ENCODE assay signal across 8 cellular contexts in genomic region chr7:74365320-74366022, GRCh38.
DNase-seq lines count a peak whose midpoint lies in the region; ATAC-seq, FAIRE-seq and TF ChIP-seq lines count a peak whose summit lies in the region.

No MANE protein-coding gene starts in this region.

- H3K36me3 Mint-ChIP-seq in astrocyte (ENCODE audit: low read depth, unreplicated experiment), result peaks cover 14% of the 10 kb centered on the region

- H3K27ac Mint-ChIP-seq in astrocyte (ENCODE audit: unreplicated experiment), result no peak overlapping the region

- peak; percentile 70 for ATAC-seq in aorta (ENCODE audit: low FRiP score)

- FAIRE-seq in astrocyte (lab: Jason Lieb, UNC), result no peak
- no peak for FAIRE-seq in GM12892 (lab: Jason Lieb, UNC)

- intact Hi-C loops in aorta (cut with DNase I), result no loop called here
- intact Hi-C loops in vagina (cut with DNase I), result no loop called here

- no peak overlapping the region for H3K9ac ChIP-seq in BLaER1
- H3K9ac ChIP-seq in astrocyte (ENCODE audit: low read length), result no peak overlapping the region

- H4K20me1 ChIP-seq in BLaER1 (no peaks in the 10 kb centered on the region; the same call in 1 of the 2 replicates), astrocyte (ENCODE audit: insufficient read depth, low read length) (no peaks in the 10 kb centered on the region)

- no peaks in the 10 kb centered on the region for H3K79me2 ChIP-seq in astrocyte (ENCODE audit: insufficient read depth, low read length)

- TF ChIP-seq POLR2A in GM12892 (IDR thresholded peaks at IDR 0.05; ENCODE audit: low read depth, low read length), result no peak
- TF ChIP-seq POLR2A in vagina (IDR thresholded peaks at IDR 0.05), result no peak

- H2AFZ ChIP-seq in astrocyte (ENCODE audit: low read depth, low read length), result no peak overlapping the region

- H3K27me3 Mint-ChIP-seq in astrocyte (ENCODE audit: low read depth, unreplicated experiment), result no peaks in the 10 kb centered on the region

- H3K9me3 ChIP-seq in BLaER1 (no peaks in the 10 kb centered on the region), astrocyte (ENCODE audit: insufficient read depth, low read depth, low read length) (no peaks in the 10 kb centered on the region), aorta (ENCODE audit: control insufficient read depth, low read length) (no peaks in the 10 kb centered on the region), vagina (no peaks in the 10 kb centered on the region)

- H3K4me1 Mint-ChIP-seq in astrocyte (ENCODE audit: low read depth, unreplicated experiment), result no peaks in the 10 kb centered on the region

- no peak for TF ChIP-seq CTCF in astrocyte (IDR thresholded peaks at IDR 0.05; ENCODE audit: insufficient read depth, low read depth, low read length)
- no peak for TF ChIP-seq CTCF in vagina (IDR thresholded peaks at IDR 0.05)

- H3K27ac ChIP-seq in BLaER1 (no peak overlapping the region), astrocyte (ENCODE audit: low read depth, low read length) (no peak overlapping the region), aorta (ENCODE audit: low read depth in 1 of 2, low read length in 2 of 2) (no peak overlapping the region), vagina (no peak overlapping the region)

- H3K4me3 ChIP-seq in BLaER1 (no peak overlapping the region), astrocyte (ENCODE audit: insufficient read depth, low read depth, low read length) (no peak overlapping the region), aorta (ENCODE audit: low read length in 2 of 2) (no peak overlapping the region), vagina (no peak overlapping the region)

- WGBS in aorta, 2 donors, result 47 to 57% methylated on average over 10 of the region's 10 CpGs

- H3K4me1 ChIP-seq in BLaER1, result peaks cover 38% of the 10 kb centered on the region
- H3K4me1 ChIP-seq in astrocyte (ENCODE audit: insufficient read depth, low read length), result no peaks in the 10 kb centered on the region
- no peaks in the 10 kb centered on the region for H3K4me1 ChIP-seq in aorta (ENCODE audit: control insufficient read depth in 1 of 2, insufficient read depth in 2 of 2, low read length in 2 of 2)
- H3K4me1 ChIP-seq in vagina, result peaks cover 6% of the 10 kb centered on the region

- H3K27me3 ChIP-seq in BLaER1, result no peaks in the 10 kb centered on the region
- H3K27me3 ChIP-seq in astrocyte (ENCODE audit: insufficient read depth, low read length), result no peaks in the 10 kb centered on the region
- H3K27me3 ChIP-seq in aorta (ENCODE audit: control insufficient read depth in 1 of 2, insufficient read depth in 2 of 2, low read length in 1 of 2), result no peaks in the 10 kb centered on the region
- no peaks in the 10 kb centered on the region for H3K27me3 ChIP-seq in vagina

- peaks cover 87% of the 10 kb centered on the region for H3K36me3 ChIP-seq in BLaER1
- no peaks in the 10 kb centered on the region for H3K36me3 ChIP-seq in astrocyte (ENCODE audit: insufficient read depth, low read length)
- peaks cover 0 to 1% of the 10 kb centered on the region in 2 donors for H3K36me3 ChIP-seq in aorta (ENCODE audit: control insufficient read depth in 1 of 2, insufficient read depth in 2 of 2, low read length in 1 of 2)
- peaks cover 0 to 4% of the 10 kb centered on the region in 2 donors for H3K36me3 ChIP-seq in vagina

- no peak overlapping the region for H3K4me3 Mint-ChIP-seq in astrocyte (ENCODE audit: unreplicated experiment)

- H3K9me3 Mint-ChIP-seq in astrocyte (ENCODE audit: unreplicated experiment), result no peaks in the 10 kb centered on the region

- H3K4me2 ChIP-seq in BLaER1, result 0 out of 2 replicates have a peak overlapping the region, but pooled peaks have one; percentile 9
- no peak overlapping the region for H3K4me2 ChIP-seq in astrocyte (ENCODE audit: low read length)

- DNase-seq in NCI-H1092 (lab: John Stamatoyannopoulos, UW), result peak; percentile 14
- DNase-seq in astrocyte (ENCODE audit: low read depth), result peak; percentile 21
- DNase-seq in islet precursor cell, result peak; percentile 97
- DNase-seq in aorta, result peak in 1 of 2 donors; percentile 70
- no peak for DNase-seq in DMS153 treated with DMSO at 0.1 percent for 48 hours (lab: John Stamatoyannopoulos, UW; ENCODE audit: unreplicated experiment)
- DNase-seq in GM12892 (ENCODE audit: insufficient read length), result no peak
- DNase-seq in vagina (ENCODE audit: extremely low spot score in 2 of 2), result no peak

Comparison
In these comparisons a context has a peak if more than half of its experiments do, and no peak if none do; other contexts are left out.
1. DNase-seq: peak in NCI-H1092 (single experiment), astrocyte (single experiment) and islet precursor cell (single experiment); none in DMS153 treated with DMSO at 0.1 percent for 48 hours (single experiment), GM12892 (single experiment) and vagina (0 of 2).